Comparison of ENCODE assay signal across 10 cellular contexts in the genomic region with DNA sequence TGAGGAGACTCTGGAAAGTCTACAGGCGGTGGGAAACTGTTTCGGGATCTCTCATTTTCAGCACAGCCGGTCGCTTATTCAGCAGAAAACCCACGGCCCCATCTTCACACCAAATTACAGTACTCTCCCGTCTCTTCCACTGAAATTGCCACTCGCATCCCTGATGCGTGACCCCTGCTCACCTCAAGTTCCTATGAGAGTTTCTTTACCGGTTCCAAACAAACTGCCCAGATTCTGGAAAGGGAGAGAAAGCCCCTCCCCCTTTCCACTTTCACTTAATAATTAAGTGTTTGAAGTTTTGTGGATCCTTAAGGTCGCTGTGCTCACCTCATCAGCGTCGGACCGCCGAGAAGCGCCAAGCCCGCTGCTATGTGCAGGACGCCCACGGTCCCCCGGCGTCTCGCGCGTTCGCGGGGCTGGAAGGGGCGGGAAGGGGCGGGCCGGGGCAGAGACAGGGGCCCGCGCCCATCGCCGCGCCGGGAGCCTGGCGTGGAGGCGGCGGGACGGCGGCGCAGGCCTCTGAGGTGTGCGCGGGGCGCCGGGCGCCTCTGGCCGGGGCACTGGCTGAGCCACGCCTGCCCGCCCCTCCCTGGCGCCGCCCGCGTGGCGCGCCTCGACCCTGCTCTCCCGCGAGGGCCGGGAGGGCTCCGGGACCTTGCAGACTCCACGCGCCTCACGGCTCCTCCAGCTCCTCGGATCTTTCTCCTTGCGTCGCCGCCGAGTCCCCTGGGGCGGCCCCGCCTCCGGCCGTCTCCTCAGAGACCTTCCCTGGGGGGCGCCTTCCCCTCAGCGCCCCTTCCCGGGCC. TPM values are rescaled to one million over a fixed set of nuclear protein-coding genes. Genes with fewer than 3 reads are reported as not detected.
DNase-seq lines count a peak whose midpoint lies in the region; ATAC-seq and TF ChIP-seq lines count a peak whose summit lies in the region.
"Had no signal": no experiment of that assay in that cellular context is flagged by ENCODE, and none has a peak within 500 bp of the region (broad histone marks: within the 10 kb centered on the region; RNA-seq: fewer than 3 reads in every experiment).

A gene (minus strand): TSS at position 521 of the 806 bp plus-strand sequence. CDS start 41,124 bp downstream, outside the sequence.

- peak within 1 kb of the TSS; percentile 92 for H3K4me2 ChIP-seq in hepatocyte

- H3K27ac ChIP-seq in hepatocyte (no peak within 1 kb of the TSS), spleen (no peak within 1 kb of the TSS)

- H3K36me3 ChIP-seq in hepatocyte (replicated peaks; ENCODE audit: insufficient read depth, low read depth) (no peaks in the 10 kb centered on the region), spleen (no peaks in the 10 kb centered on the region)

- no peaks in the 10 kb centered on the region for H3K9me2 ChIP-seq in hepatocyte (replicated peaks; ENCODE audit: insufficient read depth)

- H3K36me3 Mint-ChIP-seq in activated T-cell treated with anti-CD3 and anti-CD28 coated beads, Interleukin-2, amount 50 U/mL, for 72 hours (ENCODE audit: insufficient read depth in 2 of 2): peaks cover 0 to 4% of the 10 kb centered on the region in 2 donors
- H3K36me3 Mint-ChIP-seq: CD4-positive, CD25-positive, alpha-beta regulatory T cell had no signal

- H3K4me1 ChIP-seq in hepatocyte (ENCODE audit: insufficient read depth) (peaks cover 3% of the 10 kb centered on the region), spleen (peaks cover 0 to 12% (median 7%) of the 10 kb centered on the region in 6 donors)

- H3K4me3 ChIP-seq in hepatocyte (peak within 1 kb of the TSS; percentile 83), spleen (peak within 1 kb of the TSS; percentile 9 to 65 (median 32))

- peaks cover 37% of the 10 kb centered on the region for H3K27me3 ChIP-seq in hepatocyte
- H3K27me3 ChIP-seq in spleen (replicated peaks in 1 of 7): peaks cover 0 to 45% (median 19%) of the 10 kb centered on the region in 7 donors

- no peak for TF ChIP-seq POLR2A in spleen (IDR thresholded peaks at IDR 0.05)

- H3K4me3 Mint-ChIP-seq in activated T-cell treated with anti-CD3 and anti-CD28 coated beads, Interleukin-2, amount 50 U/mL, for 72 hours: peak within 1 kb of the TSS; percentile 46 to 50
- H3K4me3 Mint-ChIP-seq: T-helper 1 cell treated with Interleukin-12 subunit alpha and Interleukin-12 subunit beta and Interleukin-4 antibody, amounts not matched to agents 30 μg/mL and 1 μg/mL, for 36 hours had no signal

- H3K27me3 Mint-ChIP-seq in activated T-cell treated with anti-CD3 and anti-CD28 coated beads, Interleukin-2, amount 50 U/mL, for 72 hours (ENCODE audit: low read depth): peaks cover 73% of the 10 kb centered on the region

- H3K9me3 Mint-ChIP-seq in activated T-cell treated with anti-CD3 and anti-CD28 coated beads, Interleukin-2, amount 50 U/mL, for 72 hours: no peaks in the 10 kb centered on the region

- peak within 1 kb of the TSS; percentile 91 for H2AFZ ChIP-seq in hepatocyte

- H3K27ac Mint-ChIP-seq in activated T-cell treated with anti-CD3 and anti-CD28 coated beads, Interleukin-2, amount 50 U/mL, for 72 hours: no peak within 1 kb of the TSS
- H3K27ac Mint-ChIP-seq: T-helper 1 cell treated with Interleukin-12 subunit alpha and Interleukin-12 subunit beta and Interleukin-4 antibody, amounts not matched to agents 30 μg/mL and 1 μg/mL, for 36 hours had no signal

- intact Hi-C loops in spleen (cut with DNase I; ENCODE audit: low total_unique reads): no loop called here

- H4K20me1 ChIP-seq in hepatocyte (ENCODE audit: insufficient read depth, poor library complexity, severe bottlenecking): no peaks in the 10 kb centered on the region

- H3K79me2 ChIP-seq in hepatocyte: no peaks in the 10 kb centered on the region

- 24% methylated on average over 24 of the region's 74 CpGs for WGBS in hepatocyte (ENCODE audit: low lambda C conversion rate, missing lambda C conversion rate)
- 6 to 24% (median 7%) methylated on average over 19 to 74 of the region's 74 CpGs for WGBS in spleen, 5 donors

- TF ChIP-seq CTCF in hepatocyte (IDR thresholded peaks at IDR 0.05; ENCODE audit: poor library complexity) (peak; percentile 10), spleen (IDR thresholded peaks at IDR 0.05 in 8 of 11, conservative IDR thresholded peaks at IDR 0.05 in 3 of 11) (no peak)

- ATAC-seq in activated T-cell treated with anti-CD3 and anti-CD28 coated beads, Interleukin-2, amount 50 U/mL, for 72 hours (replicated peaks in 1 of 2): peak; percentile 74 to 82
- ATAC-seq in HG02763 (IDR thresholded peaks at IDR 0.05; ENCODE audit: unreplicated experiment) (no peak), GM19324 (IDR thresholded peaks at IDR 0.05; ENCODE audit: low FRiP score, unreplicated experiment) (no peak)

- DNase-seq in NCI-H2107 (lab: John Stamatoyannopoulos, UW) (peak; percentile 17), NCI-H2107 treated with DMSO at 0.1 percent for 48 hours (lab: John Stamatoyannopoulos, UW; ENCODE audit: unreplicated experiment) (no peak), hepatocyte (ENCODE audit: low spot score) (peak; percentile 48), spleen (no peak)
- peak; percentile 6 to 13 for DNase-seq in activated T-cell treated with anti-CD3 and anti-CD28 coated beads, Interleukin-2, amount 50 U/mL, for 72 hours
- no peak for DNase-seq in activated CD8-positive, alpha-beta memory T cell treated with anti-CD3 and anti-CD28 coated beads, Interleukin-2, amount 50 U/mL, for 48 hours
- DNase-seq: CD4-positive, CD25-positive, alpha-beta regulatory T cell had no signal

- H3K9me3 ChIP-seq in hepatocyte (ENCODE audit: low read depth) (no peaks in the 10 kb centered on the region), spleen (peaks cover 0 to 4% (median 0%) of the 10 kb centered on the region in 8 donors)

- H3K4me1 Mint-ChIP-seq in activated T-cell treated with anti-CD3 and anti-CD28 coated beads, Interleukin-2, amount 50 U/mL, for 72 hours (ENCODE audit: low read depth): no peaks in the 10 kb centered on the region

RNA-seq across cellular contexts. Expression of the gene that starts here (rescaled TPM):
- total RNA-seq in activated T-cell treated with anti-CD3 and anti-CD28 coated beads, Interleukin-2, amount 50 U/mL, for 72 hours: not detected
- total RNA-seq in hepatocyte: 0.27 and 0.52 TPM in 2 replicates
- 0.80 TPM in 1 of 2 replicates, not detected in the other for polyA plus RNA-seq in hepatocyte
- under 1 TPM in 5 of 7 donors, not detected in 2; 0.13 to 0.41 (median 0.18) TPM for total RNA-seq in spleen
- under 1 TPM in 1 of 3 donors, not detected in 2; 0.03 TPM for polyA plus RNA-seq in spleen
- polyA plus RNA-seq: CD4-positive, CD25-positive, alpha-beta regulatory T cell had no signal

Comparison
In these comparisons a context has a peak if more than half of its experiments do, and no peak if none do; other contexts are left out.
1. Peak in DNase-seq and ATAC-seq in activated T-cell treated with anti-CD3 and anti-CD28 coated beads, Interleukin-2, amount 50 U/mL, for 72 hours; RNA of the gene not detected or under 1 TPM.
2. Peak in DNase-seq, H3K4me3 ChIP-seq and H3K4me2 ChIP-seq in hepatocyte; RNA of the gene not detected or under 1 TPM.